Comparison of ENCODE assay signal across 22 cellular contexts in genomic region chr6:18212231-18212630, GRCh38.
"Had no signal": no experiment of that assay in that cellular context is flagged by ENCODE, and none has a peak within 500 bp of the region (broad histone marks: within the 10 kb centered on the region; RNA-seq: fewer than 3 reads in every experiment).

No MANE protein-coding gene starts in this region.

- H3K4me1 ChIP-seq: gastrocnemius medialis, psoas muscle, suprapubic skin, upper lobe of left lung, uterus had no signal

- H3K9me3 ChIP-seq: esophagus muscularis mucosa, gastrocnemius medialis, heart right ventricle, psoas muscle, spleen, suprapubic skin, tibial artery, upper lobe of left lung, uterus had no signal

- H3K27me3 Mint-ChIP-seq: naive thymus-derived CD4-positive, alpha-beta T cell had no signal

- ATAC-seq: gastrocnemius medialis; heart right ventricle; left lobe of liver; naive thymus-derived CD4-positive, alpha-beta T cell; psoas muscle; sciatic nerve; stimulated activated naive CD8-positive, alpha-beta T cell treated with anti-CD3 and anti-CD28 coated beads, Interleukin-15, Interleukin-2, amounts not matched to agents 100 U/mL and 50 U/mL, for 24 hours had no signal

- H3K27ac Mint-ChIP-seq: nephron progenitor cell had no signal

- H3K27me3 ChIP-seq: esophagus muscularis mucosa, gastrocnemius medialis, heart right ventricle, spleen, suprapubic skin, tibial artery, upper lobe of left lung, uterus had no signal

- H3K36me3 ChIP-seq: uterus had no signal

- DNase-seq: effector memory CD4-positive, alpha-beta T cell; gastrocnemius medialis; heart right ventricle; hypothalamus; kidney glomerular epithelial cell; mammary epithelial cell; naive thymus-derived CD4-positive, alpha-beta T cell; nephron progenitor cell; psoas muscle; spleen; stimulated activated CD4-positive, alpha-beta T cell treated with anti-CD3 and anti-CD28 coated beads, Interleukin-15, amount 100 ng/mL, for 24 hours; stimulated activated CD4-positive, alpha-beta T cell treated with anti-CD3 and anti-CD28 coated beads, Interleukin-1b, Interleukin-23, amount 100 ng/mL, for 48 hours; stimulated activated CD4-positive, alpha-beta T cell treated with anti-CD3 and anti-CD28 coated beads, Interleukin-4, amount 100 ng/mL, for 4 hours; stimulated activated naive CD8-positive, alpha-beta T cell treated with anti-CD3 and anti-CD28 coated beads, Interleukin-15, Interleukin-2, amounts not matched to agents 100 U/mL and 50 U/mL, for 24 hours; tibial artery; upper lobe of left lung; uterus had no signal

- H3K4me3 ChIP-seq: esophagus muscularis mucosa, gastrocnemius medialis, heart right ventricle, psoas muscle, spleen, suprapubic skin, tibial artery, upper lobe of left lung, uterus had no signal

- H3K27ac ChIP-seq: epithelial cell of prostate, esophagus muscularis mucosa, gastrocnemius medialis, heart right ventricle, psoas muscle, spleen, suprapubic skin, tibial artery, upper lobe of left lung, uterus had no signal

- H3K4me3 Mint-ChIP-seq: naive thymus-derived CD4-positive, alpha-beta T cell; nephron progenitor cell had no signal

- H3K9me3 Mint-ChIP-seq: naive thymus-derived CD4-positive, alpha-beta T cell; nephron progenitor cell had no signal
